Comparison of ENCODE assay signal across 14 cellular contexts in the genomic region with DNA sequence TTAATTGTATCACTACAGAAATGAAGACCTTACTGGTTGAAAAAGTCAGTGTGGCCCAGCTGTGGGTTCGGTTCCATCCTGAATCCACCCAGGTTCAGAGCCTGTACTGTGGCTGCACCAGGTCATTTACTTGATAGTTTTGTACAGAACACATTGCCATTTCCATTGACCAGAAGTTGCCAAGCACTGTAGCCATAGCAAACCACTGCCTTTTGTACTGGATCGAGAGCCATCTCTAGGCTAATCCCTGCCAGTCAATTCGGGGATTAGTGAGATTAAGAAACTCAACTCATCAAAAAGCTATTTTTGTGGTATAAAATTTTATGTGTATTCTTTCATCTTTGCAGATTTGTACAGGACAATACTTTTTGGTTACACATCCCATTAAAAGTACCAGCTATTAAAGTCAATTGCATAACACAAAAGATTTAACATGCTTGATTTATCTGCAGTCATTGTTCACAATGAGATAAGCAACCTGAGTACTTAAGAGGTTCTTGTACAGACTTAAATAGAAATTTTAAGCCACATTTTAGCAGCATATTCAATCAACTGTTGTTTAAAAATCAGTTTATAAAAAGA.
"Had no signal": no experiment of that assay in that cellular context is flagged by ENCODE, and none has a peak within 500 bp of the region (broad histone marks: within the 10 kb centered on the region; RNA-seq: fewer than 3 reads in every experiment).

No MANE protein-coding gene starts in this region.

- H3K9me3 Mint-ChIP-seq: activated CD8-positive, alpha-beta T cell treated with anti-CD3 and anti-CD28 coated beads for 36 hours; activated T-cell treated with anti-CD3 and anti-CD28 coated beads, Interleukin-2, amount 50 U/mL, for 72 hours; nephron progenitor cell; stimulated activated naive CD8-positive, alpha-beta T cell treated with anti-CD3 and anti-CD28 coated beads, Interleukin-15, Interleukin-2, amounts not matched to agents 100 ng/mL and 50 ng/mL, for 24 hours had no signal

- H3K27me3 Mint-ChIP-seq: activated CD4-positive, alpha-beta T cell treated with anti-CD3 and anti-CD28 coated beads for 36 hours; stimulated activated naive CD8-positive, alpha-beta T cell treated with anti-CD3 and anti-CD28 coated beads, Interleukin-15, Interleukin-2, amounts not matched to agents 100 ng/mL and 50 ng/mL, for 24 hours had no signal

- H3K9me3 ChIP-seq: gastrocnemius medialis, upper lobe of right lung had no signal

- H3K4me1 ChIP-seq: gastrocnemius medialis, upper lobe of right lung had no signal

- H3K4me1 Mint-ChIP-seq: activated CD4-positive, alpha-beta T cell treated with anti-CD3 and anti-CD28 coated beads for 36 hours had no signal

- H3K27ac ChIP-seq: gastrocnemius medialis, upper lobe of right lung, VCaP had no signal

- H3K4me3 ChIP-seq: gastrocnemius medialis, upper lobe of right lung had no signal

- DNase-seq: activated CD4-positive, alpha-beta T cell treated with anti-CD3 and anti-CD28 coated beads for 36 hours; activated CD8-positive, alpha-beta memory T cell treated with anti-CD3 and anti-CD28 coated beads, Interleukin-2, amount 50 U/mL, for 4 hours; activated CD8-positive, alpha-beta T cell treated with anti-CD3 and anti-CD28 coated beads for 36 hours; activated naive CD4-positive, alpha-beta T cell; activated T-cell treated with anti-CD3 and anti-CD28 coated beads, Interleukin-2, amount 50 U/mL, for 72 hours; gastrocnemius medialis; kidney; left ventricle myocardium superior; nephron progenitor cell; stimulated activated CD4-positive, alpha-beta T cell treated with anti-CD3 and anti-CD28 coated beads, Interleukin-4, amount 100 ng/mL, for 24 hours; T-helper 9 cell; upper lobe of right lung had no signal

- H3K4me3 Mint-ChIP-seq: activated CD4-positive, alpha-beta T cell treated with anti-CD3 and anti-CD28 coated beads for 36 hours; activated CD8-positive, alpha-beta T cell treated with anti-CD3 and anti-CD28 coated beads for 36 hours; activated T-cell treated with anti-CD3 and anti-CD28 coated beads, Interleukin-2, amount 50 U/mL, for 72 hours; nephron progenitor cell; stimulated activated naive CD8-positive, alpha-beta T cell treated with anti-CD3 and anti-CD28 coated beads, Interleukin-15, Interleukin-2, amounts not matched to agents 100 ng/mL and 50 ng/mL, for 24 hours had no signal

- H3K27me3 ChIP-seq: gastrocnemius medialis, upper lobe of right lung had no signal

- ATAC-seq: activated CD4-positive, alpha-beta T cell treated with anti-CD3 and anti-CD28 coated beads for 36 hours; activated CD8-positive, alpha-beta T cell treated with anti-CD3 and anti-CD28 coated beads for 36 hours; activated T-cell treated with anti-CD3 and anti-CD28 coated beads, Interleukin-2, amount 50 U/mL, for 72 hours; gastrocnemius medialis; left ventricle myocardium superior; upper lobe of right lung had no signal

- H3K27ac Mint-ChIP-seq: activated CD4-positive, alpha-beta T cell treated with anti-CD3 and anti-CD28 coated beads for 36 hours; activated CD8-positive, alpha-beta T cell treated with anti-CD3 and anti-CD28 coated beads for 36 hours; activated T-cell treated with anti-CD3 and anti-CD28 coated beads, Interleukin-2, amount 50 U/mL, for 72 hours; stimulated activated naive CD8-positive, alpha-beta T cell treated with anti-CD3 and anti-CD28 coated beads, Interleukin-15, Interleukin-2, amounts not matched to agents 100 ng/mL and 50 ng/mL, for 24 hours had no signal
